Comparison of ENCODE assay signal across 16 cellular contexts in genomic region chr10:103791858-103792257, GRCh38.
"Had no signal": no experiment of that assay in that cellular context is flagged by ENCODE, and none has a peak within 500 bp of the region (broad histone marks: within the 10 kb centered on the region; RNA-seq: fewer than 3 reads in every experiment).

No MANE protein-coding gene starts in this region.

- H3K36me3 Mint-ChIP-seq: naive B cell had no signal

- H3K4me1 ChIP-seq: parathyroid adenoma had no signal

- H3K4me3 Mint-ChIP-seq: activated B cell treated with CpG ODN at 0.5 μM for 24 hours; activated CD4-positive, alpha-beta T cell treated with anti-CD3 and anti-CD28 coated beads, Interleukin-2, amount 10 ng/mL, durations not matched to agents 24 days and 14 days; activated naive CD4-positive, alpha-beta T cell treated with anti-CD3 and anti-CD28 coated beads for 36 hours; dendritic cell treated with granulocyte-macrophage colony-stimulating factor and Interleukin-4, amounts not matched to agents 40 ng/mL and 50 ng/mL, for 4 days; naive B cell; T-helper 17 cell had no signal

- H3K27ac ChIP-seq: parathyroid adenoma, skin epidermis had no signal

- H3K36me3 ChIP-seq: left lung, tibial nerve had no signal

- DNase-seq: activated B cell treated with CpG ODN at 0.5 μM for 24 hours; activated CD4-positive, alpha-beta T cell treated with anti-CD3 and anti-CD28 coated beads, Interleukin-2, amount 10 ng/mL, durations not matched to agents 24 days and 14 days; activated CD8-positive, alpha-beta memory T cell treated with anti-CD3 and anti-CD28 coated beads for 24 hours; activated naive CD4-positive, alpha-beta T cell treated with anti-CD3 and anti-CD28 coated beads for 36 hours; central memory CD4-positive, alpha-beta T cell; erythroblast; glutamatergic neuron; left lung; naive B cell; retina; SK-N-SH; T-helper 17 cell had no signal

- H3K4me3 ChIP-seq: left lung, skin epidermis, tibial nerve had no signal

- H3K4me2 ChIP-seq: SK-N-SH had no signal

- ATAC-seq: left lung, T-helper 17 cell had no signal

- H3K27ac Mint-ChIP-seq: activated B cell treated with CpG ODN at 0.5 μM for 24 hours; activated CD4-positive, alpha-beta T cell treated with anti-CD3 and anti-CD28 coated beads, Interleukin-2, amount 10 ng/mL, durations not matched to agents 24 days and 14 days; activated naive CD4-positive, alpha-beta T cell treated with anti-CD3 and anti-CD28 coated beads for 36 hours; dendritic cell treated with granulocyte-macrophage colony-stimulating factor and Interleukin-4, amounts not matched to agents 40 ng/mL and 50 ng/mL, for 4 days; T-helper 17 cell had no signal

- H3K27me3 Mint-ChIP-seq: dendritic cell treated with granulocyte-macrophage colony-stimulating factor and Interleukin-4, amounts not matched to agents 40 ng/mL and 50 ng/mL, for 4 days; naive B cell had no signal

- H3K4me1 Mint-ChIP-seq: activated B cell treated with CpG ODN at 0.5 μM for 24 hours, naive B cell had no signal

- H3K9me2 ChIP-seq: SK-N-SH had no signal

- H3K79me2 ChIP-seq: parathyroid adenoma had no signal

- H3K27me3 ChIP-seq: left lung, tibial nerve had no signal

- H3K9me3 Mint-ChIP-seq: activated B cell treated with CpG ODN at 0.5 μM for 24 hours; activated CD4-positive, alpha-beta T cell treated with anti-CD3 and anti-CD28 coated beads, Interleukin-2, amount 10 ng/mL, durations not matched to agents 24 days and 14 days; activated naive CD4-positive, alpha-beta T cell treated with anti-CD3 and anti-CD28 coated beads for 36 hours; dendritic cell treated with granulocyte-macrophage colony-stimulating factor and Interleukin-4, amounts not matched to agents 40 ng/mL and 50 ng/mL, for 4 days; naive B cell had no signal

- H3K9me3 ChIP-seq: left lung, SK-N-SH, tibial nerve had no signal

- H2AFZ ChIP-seq: parathyroid adenoma had no signal

- H3K9ac ChIP-seq: parathyroid adenoma, SK-N-SH had no signal
